1 cellular context compared by ENCODE assay signal in the genomic region with DNA sequence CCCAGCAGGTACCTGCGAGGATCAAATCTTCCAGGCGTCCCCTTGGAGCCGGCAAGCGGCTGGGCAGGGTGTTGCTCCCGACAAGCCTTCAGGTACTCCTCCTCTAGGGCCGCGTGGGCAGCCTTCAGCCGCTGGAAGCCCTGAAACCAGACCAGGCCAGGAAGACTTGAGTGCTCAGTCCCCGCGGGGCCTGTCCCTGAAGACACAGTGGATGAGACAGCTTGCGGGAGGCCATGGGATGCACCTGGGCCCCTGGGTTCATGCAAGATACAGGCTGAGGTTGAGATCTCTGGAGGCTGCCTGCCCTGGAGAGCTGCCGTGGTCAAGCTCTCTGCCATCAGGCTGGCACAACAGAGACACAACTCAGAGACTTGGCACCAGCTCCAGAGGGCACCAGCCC.
TF ChIP-seq lines count a peak whose summit lies in the region.

No MANE protein-coding gene starts in this region.

TF ChIP-seq in GM12878, 131 proteins besides CTCF, POLR2A, EP300 and RAD21:
- TF ChIP-seq MYC (IDR thresholded peaks at IDR 0.05; ENCODE audit: insufficient read depth, insufficient read length, insufficient replicate concordance, low read length, severe bottlenecking): no peak
- TF ChIP-seq, protein P1, sequence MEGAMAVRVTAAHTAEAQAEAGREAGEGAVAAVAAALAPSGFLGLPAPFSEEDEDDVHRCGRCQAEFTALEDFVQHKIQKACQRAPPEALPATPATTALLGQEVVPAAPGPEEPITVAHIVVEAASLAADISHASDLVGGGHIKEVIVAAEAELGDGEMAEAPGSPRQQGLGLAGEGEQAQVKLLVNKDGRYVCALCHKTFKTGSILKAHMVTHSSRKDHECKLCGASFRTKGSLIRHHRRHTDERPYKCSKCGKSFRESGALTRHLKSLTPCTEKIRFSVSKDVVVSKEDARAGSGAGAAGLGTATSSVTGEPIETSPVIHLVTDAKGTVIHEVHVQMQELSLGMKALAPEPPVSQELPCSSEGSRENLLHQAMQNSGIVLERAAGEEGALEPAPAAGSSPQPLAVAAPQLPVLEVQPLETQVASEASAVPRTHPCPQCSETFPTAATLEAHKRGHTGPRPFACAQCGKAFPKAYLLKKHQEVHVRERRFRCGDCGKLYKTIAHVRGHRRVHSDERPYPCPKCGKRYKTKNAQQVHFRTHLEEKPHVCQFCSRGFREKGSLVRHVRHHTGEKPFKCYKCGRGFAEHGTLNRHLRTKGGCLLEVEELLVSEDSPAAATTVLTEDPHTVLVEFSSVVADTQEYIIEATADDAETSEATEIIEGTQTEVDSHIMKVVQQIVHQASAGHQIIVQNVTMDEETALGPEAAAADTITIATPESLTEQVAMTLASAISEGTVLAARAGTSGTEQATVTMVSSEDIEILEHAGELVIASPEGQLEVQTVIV (IDR thresholded peaks at IDR 0.05; ENCODE audit: borderline replicate concordance, partially characterized antibody): no peak
- TF ChIP-seq, protein P2, sequence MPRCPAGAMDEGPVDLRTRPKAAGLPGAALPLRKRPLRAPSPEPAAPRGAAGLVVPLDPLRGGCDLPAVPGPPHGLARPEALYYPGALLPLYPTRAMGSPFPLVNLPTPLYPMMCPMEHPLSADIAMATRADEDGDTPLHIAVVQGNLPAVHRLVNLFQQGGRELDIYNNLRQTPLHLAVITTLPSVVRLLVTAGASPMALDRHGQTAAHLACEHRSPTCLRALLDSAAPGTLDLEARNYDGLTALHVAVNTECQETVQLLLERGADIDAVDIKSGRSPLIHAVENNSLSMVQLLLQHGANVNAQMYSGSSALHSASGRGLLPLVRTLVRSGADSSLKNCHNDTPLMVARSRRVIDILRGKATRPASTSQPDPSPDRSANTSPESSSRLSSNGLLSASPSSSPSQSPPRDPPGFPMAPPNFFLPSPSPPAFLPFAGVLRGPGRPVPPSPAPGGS (IDR thresholded peaks at IDR 0.05; ENCODE audit: borderline replicate concordance, insufficient read depth, low read depth, low read length, poor library complexity, severe bottlenecking): no peak
- no peak for TF ChIP-seq SPI1 (IDR thresholded peaks at IDR 0.05; ENCODE audit: borderline replicate concordance, insufficient read depth, low read depth, low read length)
- TF ChIP-seq HCFC1 (IDR thresholded peaks at IDR 0.05; ENCODE audit: low read length): no peak
- TF ChIP-seq PAX5 (IDR thresholded peaks at IDR 0.05; ENCODE audit: borderline replicate concordance, low read depth, low read length): no peak
- TF ChIP-seq CBFB (IDR thresholded peaks at IDR 0.05; ENCODE audit: low read depth): no peak
- TF ChIP-seq SIX5 (IDR thresholded peaks at IDR 0.05; ENCODE audit: low read depth, low read length, severe bottlenecking): no peak
- no peak for TF ChIP-seq RFX5 (IDR thresholded peaks at IDR 0.05; ENCODE audit: low read depth, low read length)
- TF ChIP-seq, protein P3, sequence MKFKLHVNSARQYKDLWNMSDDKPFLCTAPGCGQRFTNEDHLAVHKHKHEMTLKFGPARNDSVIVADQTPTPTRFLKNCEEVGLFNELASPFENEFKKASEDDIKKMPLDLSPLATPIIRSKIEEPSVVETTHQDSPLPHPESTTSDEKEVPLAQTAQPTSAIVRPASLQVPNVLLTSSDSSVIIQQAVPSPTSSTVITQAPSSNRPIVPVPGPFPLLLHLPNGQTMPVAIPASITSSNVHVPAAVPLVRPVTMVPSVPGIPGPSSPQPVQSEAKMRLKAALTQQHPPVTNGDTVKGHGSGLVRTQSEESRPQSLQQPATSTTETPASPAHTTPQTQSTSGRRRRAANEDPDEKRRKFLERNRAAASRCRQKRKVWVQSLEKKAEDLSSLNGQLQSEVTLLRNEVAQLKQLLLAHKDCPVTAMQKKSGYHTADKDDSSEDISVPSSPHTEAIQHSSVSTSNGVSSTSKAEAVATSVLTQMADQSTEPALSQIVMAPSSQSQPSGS (IDR thresholded peaks at IDR 0.05; ENCODE audit: low read length): no peak
